In genomic region chr14:104665092-104665662, GRCh38 we compare ENCODE assay signal across 10 cellular contexts. TPM values are rescaled to one million over a fixed set of nuclear protein-coding genes. Genes with fewer than 3 reads are reported as not detected.
DNase-seq lines count a peak whose midpoint lies in the region; ATAC-seq and TF ChIP-seq lines count a peak whose summit lies in the region.
"Had no signal": no experiment of that assay in that cellular context is flagged by ENCODE, and none has a peak within 500 bp of the region (broad histone marks: within the 10 kb centered on the region; RNA-seq: fewer than 3 reads in every experiment).

No MANE protein-coding gene starts in this region.

- peaks cover 35% of the 10 kb centered on the region for H3K27me3 Mint-ChIP-seq in central memory CD8-positive, alpha-beta T cell
- peaks cover 37 to 40% of the 10 kb centered on the region in 2 donors for H3K27me3 Mint-ChIP-seq in natural killer cell (ENCODE audit: low read depth in 2 of 2)

- H3K9me3 ChIP-seq in HUES6 (ENCODE audit: control insufficient read depth, insufficient read depth, low read depth, low read length): peaks cover 4% of the 10 kb centered on the region; the same call in 1 of the 2 replicates
- H3K9me3 ChIP-seq in thyroid gland: no peaks in the 10 kb centered on the region
- H3K9me3 ChIP-seq: neutrophil had no signal

- TF ChIP-seq CTCF in natural killer cell (IDR thresholded peaks at IDR 0.05): no peak
- no peak for TF ChIP-seq CTCF in thyroid gland (IDR thresholded peaks at IDR 0.05)

- H3K4me1 ChIP-seq in HUES6 (ENCODE audit: control insufficient read depth, insufficient read depth, low read length): peaks cover 16% of the 10 kb centered on the region
- H3K4me1 ChIP-seq in thyroid gland: no peaks in the 10 kb centered on the region

- peak overlapping the region; percentile 65 for H3K9ac ChIP-seq in HUES6 (ENCODE audit: low read length)

- H3K27ac Mint-ChIP-seq in central memory CD8-positive, alpha-beta T cell (ENCODE audit: low read depth): no peak overlapping the region
- H3K27ac Mint-ChIP-seq in natural killer cell: no peak overlapping the region

- H3K27me3 ChIP-seq in HUES6 (ENCODE audit: control insufficient read depth, insufficient read depth, low read length) (no peaks in the 10 kb centered on the region), thyroid gland (no peaks in the 10 kb centered on the region)

- no peaks in the 10 kb centered on the region for H3K9me3 Mint-ChIP-seq in central memory CD8-positive, alpha-beta T cell
- H3K9me3 Mint-ChIP-seq in natural killer cell: no peaks in the 10 kb centered on the region

- peak overlapping the region; percentile 6 for H3K4me3 Mint-ChIP-seq in central memory CD8-positive, alpha-beta T cell
- peak overlapping the region; percentile 21 for H3K4me3 Mint-ChIP-seq in natural killer cell

- H3K4me1 Mint-ChIP-seq in central memory CD8-positive, alpha-beta T cell: peaks cover 21% of the 10 kb centered on the region
- peaks cover 24 to 37% of the 10 kb centered on the region in 2 donors for H3K4me1 Mint-ChIP-seq in natural killer cell

- no peak for TF ChIP-seq POLR2A in thyroid gland (IDR thresholded peaks at IDR 0.05)

- H3K36me3 ChIP-seq in HUES6 (ENCODE audit: control insufficient read depth, insufficient read depth, low read length) (no peaks in the 10 kb centered on the region), thyroid gland (no peaks in the 10 kb centered on the region)
- H3K36me3 ChIP-seq: neutrophil had no signal

- intact Hi-C loops in natural killer cell (cut with micrococcal nuclease) (no loop called here), thyroid gland (cut with DNase I) (no loop called here)

- no peak for ATAC-seq in central memory CD8-positive, alpha-beta T cell (replicated peaks; ENCODE audit: extremely low read depth, poor library complexity, severe bottlenecking)
- peak in 2 of 3 donors; percentile 36 to 58 for ATAC-seq in natural killer cell
- ATAC-seq in HG02610 (IDR thresholded peaks at IDR 0.05; ENCODE audit: unreplicated experiment): no peak

- H3K4me3 ChIP-seq in HUES6 (ENCODE audit: low read depth, low read length): no peak overlapping the region
- no peak overlapping the region for H3K4me3 ChIP-seq in thyroid gland (replicated peaks in 1 of 3)

- peak; percentile 49 for DNase-seq in COLO829 (ENCODE audit: low spot score)
- DNase-seq in central memory CD8-positive, alpha-beta T cell (ENCODE audit: low spot score in 2 of 2): no peak
- no peak for DNase-seq in natural killer cell
- DNase-seq in thyroid gland: no peak
- DNase-seq in NCI-H69 (lab: John Stamatoyannopoulos, UW): no peak
- DNase-seq in NCI-H446 (lab: John Stamatoyannopoulos, UW): no peak
- DNase-seq: NCI-H187 had no signal

- WGBS in thyroid gland, 2 donors: 52 to 63% methylated on average over 2 of the region's 2 CpGs

- peaks cover 3% of the 10 kb centered on the region for H3K36me3 Mint-ChIP-seq in central memory CD8-positive, alpha-beta T cell (ENCODE audit: insufficient read depth)
- no peaks in the 10 kb centered on the region for H3K36me3 Mint-ChIP-seq in natural killer cell

- peak overlapping the region; percentile 83; the same call in 1 of the 2 replicates for H3K27ac ChIP-seq in HUES6 (ENCODE audit: low read depth, low read length)
- no peak overlapping the region for H3K27ac ChIP-seq in thyroid gland
- H3K27ac ChIP-seq: neutrophil had no signal

RNA-seq across cellular contexts. Expression of gene INF2, which starts 24.2 kb away (rescaled TPM):
- total RNA-seq in natural killer cell (10 to 100 TPM; 12.7 to 21.9 (median 15.3) TPM), thyroid gland (10 to 100 TPM; 35.1 to 54.7 (median 42.5) TPM)

RNA-seq across cellular contexts. Expression of gene ADSS1, which starts 58.9 kb away (rescaled TPM):
- total RNA-seq in natural killer cell (1 to 10 TPM; 2.1 to 2.7 (median 2.5) TPM), thyroid gland (10 to 100 TPM; 13.6 to 26.2 (median 18.9) TPM)

Comparison
In these comparisons a context has a peak if more than half of its experiments do, and no peak if none do; other contexts are left out.
1. ATAC-seq: peak in natural killer cell (2 of 3); none in central memory CD8-positive, alpha-beta T cell (single experiment) and HG02610 (single experiment).